In genomic region chr10:11782793-11783557, GRCh38 we compare ENCODE assay signal across 9 cellular contexts. TPM values are rescaled to one million over a fixed set of nuclear protein-coding genes. Genes with fewer than 3 reads are reported as not detected.
A peak's percentile ranks its signal among the peaks of the same experiment; 100 is the strongest.
DNase-seq lines count a peak whose midpoint lies in the region; ATAC-seq and TF ChIP-seq lines count a peak whose summit lies in the region.
"Had no signal": no experiment of that assay in that cellular context is flagged by ENCODE, and none has a peak within 500 bp of the region (broad histone marks: within the 10 kb centered on the region; RNA-seq: fewer than 3 reads in every experiment).

No MANE protein-coding gene starts in this region.

- TF ChIP-seq CTCF in OCI-LY3 (IDR thresholded peaks at IDR 0.05; ENCODE audit: low read depth, low read length) = peak; percentile 53
- TF ChIP-seq CTCF in mesothelial cell of epicardium (IDR thresholded peaks at IDR 0.05; ENCODE audit: unreplicated experiment) = peak; percentile 91

- peaks cover 5% of the 10 kb centered on the region for H3K36me3 Mint-ChIP-seq in mesothelial cell of epicardium

- peak; percentile 59 for ATAC-seq in HG03175 (IDR thresholded peaks at IDR 0.05; ENCODE audit: unreplicated experiment)
- ATAC-seq in GM18505 (IDR thresholded peaks at IDR 0.05; ENCODE audit: unreplicated experiment) = no peak
- no peak for ATAC-seq in HG03097 (IDR thresholded peaks at IDR 0.05; ENCODE audit: low FRiP score, unreplicated experiment)

- H3K9ac ChIP-seq in OCI-LY3 (ENCODE audit: low read length) = no peak overlapping the region

- no peaks in the 10 kb centered on the region for H3K4me1 ChIP-seq in OCI-LY3 (ENCODE audit: low read length)

- peaks cover 11% of the 10 kb centered on the region for H3K27me3 Mint-ChIP-seq in mesothelial cell of epicardium (ENCODE audit: low read depth)

- H4K20me1 ChIP-seq in OCI-LY3 (ENCODE audit: insufficient read depth, low read length) = no peaks in the 10 kb centered on the region

- H3K27ac Mint-ChIP-seq in mesothelial cell of epicardium = no peak overlapping the region

- TF ChIP-seq POLR2A in GM18505 (IDR thresholded peaks at IDR 0.05; ENCODE audit: borderline replicate concordance, extremely low read depth, insufficient read depth, insufficient read length) = no peak

- no peak overlapping the region for H3K4me3 ChIP-seq in OCI-LY3 (ENCODE audit: low read length)

- H3K27ac ChIP-seq in OCI-LY3 (ENCODE audit: low read length) = no peak overlapping the region
- H3K27ac ChIP-seq: HL-60 had no signal

- H3K79me2 ChIP-seq in OCI-LY3 (ENCODE audit: low read length) = no peaks in the 10 kb centered on the region

- DNase-seq in A172 (ENCODE audit: low spot score) (peak; percentile 72), ELR (ENCODE audit: low read depth) (peak; percentile 79), dermis blood vessel endothelial cell (peak; percentile 80), mesothelial cell of epicardium (ENCODE audit: low spot score in 2 of 2, unreplicated experiment in 2 of 2) (no peak)

- H3K36me3 ChIP-seq in OCI-LY3 (replicated peaks; ENCODE audit: low read depth, low read length) = no peaks in the 10 kb centered on the region

- H3K27me3 ChIP-seq in OCI-LY3 (ENCODE audit: low read depth, low read length) = 0 out of 2 replicates have a peak, but pooled peaks cover 3% of the 10 kb centered on the region

- no peak overlapping the region for H2AFZ ChIP-seq in OCI-LY3 (ENCODE audit: low read depth, low read length)

- H3K4me1 Mint-ChIP-seq in mesothelial cell of epicardium = no peaks in the 10 kb centered on the region

- peaks cover 11% of the 10 kb centered on the region for H3K9me3 Mint-ChIP-seq in mesothelial cell of epicardium

- H3K9me3 ChIP-seq in OCI-LY3 (ENCODE audit: insufficient read depth, low read length) = no peaks in the 10 kb centered on the region

- no peak overlapping the region for H3K4me3 Mint-ChIP-seq in mesothelial cell of epicardium

- H3K4me2 ChIP-seq in OCI-LY3 (ENCODE audit: low read length) = peak overlapping the region; percentile 13

RNA-seq across cellular contexts. Expression of gene PROSER2, which starts 40.2 kb away (rescaled TPM):
- 18.5 and 23.8 TPM in 2 replicates for total RNA-seq in A172 (2014; rRNA removed; shearing (Covaris generic))
- total RNA-seq in dermis blood vessel endothelial cell (7.5 and 11.2 TPM in 2 replicates), mesothelial cell of epicardium (16.9 to 17.8 TPM (median 17.6 TPM) in 3 replicates)

RNA-seq across cellular contexts. Expression of gene ECHDC3, which starts 40.8 kb away (rescaled TPM):
- total RNA-seq in A172 (2014; rRNA removed; shearing (Covaris generic)) = not detected in 2 replicates
- total RNA-seq in dermis blood vessel endothelial cell (17.4 and 26.0 TPM in 2 replicates), mesothelial cell of epicardium (5.1 to 8.6 TPM (median 5.7 TPM) in 3 replicates)

Comparison
In these comparisons a context has a peak if more than half of its experiments do, and no peak if none do; other contexts are left out.
1. DNase-seq: peak in A172 (single experiment), ELR (single experiment) and dermis blood vessel endothelial cell (single experiment); none in mesothelial cell of epicardium (0 of 2).